In genomic region chr19:57434386-57435061, GRCh38 we compare ENCODE assay signal across 8 cellular contexts. TPM values are rescaled to one million over a fixed set of nuclear protein-coding genes. Genes with fewer than 3 reads are reported as not detected.
DNase-seq lines count a peak whose midpoint lies in the region; ATAC-seq lines count a peak whose summit lies in the region.

No MANE protein-coding gene starts in this region.

- H3K9ac ChIP-seq in stomach smooth muscle (ENCODE audit: low read length in 2 of 2) = peak overlapping the region; percentile 64 to 74

- peak overlapping the region; percentile 60 for H3K27ac Mint-ChIP-seq in activated CD4-positive, alpha-beta memory T cell treated with anti-CD3 and anti-CD28 coated beads, Interleukin-2, amount 10 ng/mL, durations not matched to agents 7 days and 5 days

- DNase-seq in NCI-H1092 (lab: John Stamatoyannopoulos, UW) (peak; percentile 15), NCI-H1092 treated with DMSO at 0.1 percent for 48 hours (lab: John Stamatoyannopoulos, UW) (no peak), sciatic nerve (ENCODE audit: low spot score) (no peak), NCI-H226 (no peak)
- DNase-seq in activated CD4-positive, alpha-beta memory T cell treated with anti-CD3 and anti-CD28 coated beads, Interleukin-2, amount 10 ng/mL, durations not matched to agents 7 days and 5 days = no peak

- H3K27me3 Mint-ChIP-seq in activated CD4-positive, alpha-beta memory T cell treated with anti-CD3 and anti-CD28 coated beads, Interleukin-2, amount 10 ng/mL, durations not matched to agents 7 days and 5 days = no peaks in the 10 kb centered on the region

- POLR2A ChIA-PET in activated CD4-positive, alpha-beta memory T cell treated with anti-CD3 and anti-CD28 coated beads, Interleukin-2, amount 10 ng/mL, durations not matched to agents 7 days and 5 days (lab: Charles Lee) = interaction anchor here (1.1 to 1.7 kb wide), 5 partner anchors 43 to 748 kb away, joined by 3 to 5 read pairs (median 3); partner anchors contain the start of genes TRAPPC2B, ZNF211, ZNF274 and ZNF547

- H3K36me3 ChIP-seq in stomach smooth muscle (ENCODE audit: control insufficient read depth in 2 of 2, insufficient read depth in 2 of 2, low read length in 2 of 2) = peaks cover 4 to 7% of the 10 kb centered on the region in 2 donors

- CTCF ChIA-PET in activated CD4-positive, alpha-beta memory T cell treated with anti-CD3 and anti-CD28 coated beads, Interleukin-2, amount 10 ng/mL, durations not matched to agents 7 days and 5 days (lab: Charles Lee) = interaction anchor here (1.0 kb wide), 1 partner anchor 175 kb away, joined by 3 read pairs; no protein-coding TSS in a partner anchor

- peak overlapping the region; percentile 91 for H3K4me3 ChIP-seq in iPS-18c (ENCODE audit: insufficient read depth, low read depth, low read length)
- peak overlapping the region; percentile 67 to 92 for H3K4me3 ChIP-seq in stomach smooth muscle (ENCODE audit: low read length in 2 of 2)

- H3K9me3 Mint-ChIP-seq in activated CD4-positive, alpha-beta memory T cell treated with anti-CD3 and anti-CD28 coated beads, Interleukin-2, amount 10 ng/mL, durations not matched to agents 7 days and 5 days = peaks cover 29% of the 10 kb centered on the region

- H3K9me3 ChIP-seq in iPS-18c (ENCODE audit: control insufficient read depth, insufficient read depth, low read length) (no peaks in the 10 kb centered on the region), stomach smooth muscle (ENCODE audit: control insufficient read depth in 2 of 2, low read length in 2 of 2) (no peaks in the 10 kb centered on the region)

- H3K27me3 ChIP-seq in stomach smooth muscle (ENCODE audit: control insufficient read depth in 1 of 2, insufficient read depth in 2 of 2, low read length in 2 of 2) = no peaks in the 10 kb centered on the region

- H3K27ac ChIP-seq in stomach smooth muscle (ENCODE audit: low read length) = no peak overlapping the region

- H3K36me3 Mint-ChIP-seq in activated CD4-positive, alpha-beta memory T cell treated with anti-CD3 and anti-CD28 coated beads, Interleukin-2, amount 10 ng/mL, durations not matched to agents 7 days and 5 days (ENCODE audit: low read depth) = peaks cover 37% of the 10 kb centered on the region

- intact Hi-C loops in sciatic nerve (cut with DNase I) = no loop called here

- peaks cover 16% of the 10 kb centered on the region for H3K4me1 ChIP-seq in stomach smooth muscle (ENCODE audit: control insufficient read depth, insufficient read depth, low read length)

- H3K4me3 Mint-ChIP-seq in activated CD4-positive, alpha-beta memory T cell treated with anti-CD3 and anti-CD28 coated beads, Interleukin-2, amount 10 ng/mL, durations not matched to agents 7 days and 5 days = peak overlapping the region; percentile 90

- H3K4me1 Mint-ChIP-seq in activated CD4-positive, alpha-beta memory T cell treated with anti-CD3 and anti-CD28 coated beads, Interleukin-2, amount 10 ng/mL, durations not matched to agents 7 days and 5 days = peaks cover 24% of the 10 kb centered on the region

- peak; percentile 4 for ATAC-seq in HG02885 (IDR thresholded peaks at IDR 0.05; ENCODE audit: poor library complexity, unreplicated experiment)
- ATAC-seq in sciatic nerve = no peak

RNA-seq across cellular contexts. Expression of gene ZNF749, which starts 0.6 kb away (rescaled TPM):
- total RNA-seq in activated CD4-positive, alpha-beta memory T cell treated with anti-CD3 and anti-CD28 coated beads, Interleukin-2, amount 10 ng/mL, durations not matched to agents 7 days and 5 days = 1 to 10 TPM; 7.8 to 9.5 TPM
- total RNA-seq in sciatic nerve = 9.7 TPM

RNA-seq across cellular contexts. Expression of gene VN1R1, which starts 22.4 kb away (rescaled TPM):
- under 1 TPM; 0.15 to 0.35 TPM for total RNA-seq in activated CD4-positive, alpha-beta memory T cell treated with anti-CD3 and anti-CD28 coated beads, Interleukin-2, amount 10 ng/mL, durations not matched to agents 7 days and 5 days
- 1.6 TPM for total RNA-seq in sciatic nerve

RNA-seq across cellular contexts. Expression of gene ZNF17, which starts 23.6 kb away (rescaled TPM):
- 10 to 100 TPM in 1 of 2 experiments, 1 to 10 TPM in 1; 9.1 to 12.6 TPM for total RNA-seq in activated CD4-positive, alpha-beta memory T cell treated with anti-CD3 and anti-CD28 coated beads, Interleukin-2, amount 10 ng/mL, durations not matched to agents 7 days and 5 days
- total RNA-seq in sciatic nerve = 20.1 TPM

RNA-seq across cellular contexts. Expression of gene ZNF772, which starts 42.8 kb away (rescaled TPM):
- total RNA-seq in activated CD4-positive, alpha-beta memory T cell treated with anti-CD3 and anti-CD28 coated beads, Interleukin-2, amount 10 ng/mL, durations not matched to agents 7 days and 5 days = 1 to 10 TPM; 7.2 to 8.8 TPM
- total RNA-seq in sciatic nerve = 12.5 TPM

RNA-seq across cellular contexts. Expression of gene ZNF548, which starts 44.9 kb away (rescaled TPM):
- total RNA-seq in activated CD4-positive, alpha-beta memory T cell treated with anti-CD3 and anti-CD28 coated beads, Interleukin-2, amount 10 ng/mL, durations not matched to agents 7 days and 5 days = 10 to 100 TPM; 26.9 to 32.6 TPM
- 29.3 TPM for total RNA-seq in sciatic nerve
